ENCODE assay signal across 1 cellular context in the genomic region with DNA sequence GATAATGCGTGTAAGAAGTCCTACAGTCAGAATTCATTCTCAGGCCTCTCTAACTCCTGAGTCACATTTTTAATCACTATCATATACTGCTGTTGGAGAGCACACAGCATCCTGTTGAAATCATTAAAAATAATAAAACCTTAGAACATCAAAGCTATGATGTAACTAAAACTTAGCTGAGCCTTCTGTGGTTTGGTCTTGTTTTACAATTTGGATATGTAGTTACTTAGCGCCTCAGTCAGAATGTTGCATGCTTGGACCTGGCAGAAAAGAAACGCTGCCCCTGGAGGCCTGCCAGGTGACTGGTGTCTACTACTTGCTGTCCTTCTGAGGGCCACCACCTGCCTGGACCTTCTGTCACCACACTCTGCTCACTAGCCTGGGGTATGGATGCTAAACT.
TF ChIP-seq lines count a peak whose summit lies in the region.

No MANE protein-coding gene starts in this region.

TF ChIP-seq in endothelial cell of umbilical vein, 7 proteins besides CTCF, POLR2A, EP300 and RAD21:
- TF ChIP-seq POLR2AphosphoS5 (IDR thresholded peaks at IDR 0.05; ENCODE audit: insufficient read depth, low read depth, low read length) = no peak
- TF ChIP-seq GATA2 (IDR thresholded peaks at IDR 0.05; ENCODE audit: insufficient read depth, insufficient read length, low read depth, low read length) = no peak
- TF ChIP-seq, protein P1, sequence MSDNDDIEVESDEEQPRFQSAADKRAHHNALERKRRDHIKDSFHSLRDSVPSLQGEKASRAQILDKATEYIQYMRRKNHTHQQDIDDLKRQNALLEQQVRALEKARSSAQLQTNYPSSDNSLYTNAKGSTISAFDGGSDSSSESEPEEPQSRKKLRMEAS (IDR thresholded peaks at IDR 0.05; ENCODE audit: insufficient read depth, insufficient read length) = no peak
- no peak for TF ChIP-seq FOS (IDR thresholded peaks at IDR 0.05; ENCODE audit: borderline replicate concordance, insufficient read depth, low read length)
- no peak for TF ChIP-seq JUN (IDR thresholded peaks at IDR 0.05; ENCODE audit: borderline replicate concordance, insufficient read depth, insufficient read length, low read depth)
- no peak for TF ChIP-seq MYC (IDR thresholded peaks at IDR 0.05; ENCODE audit: low read depth, low read length)
- TF ChIP-seq EZH2 (IDR thresholded peaks at IDR 0.05; ENCODE audit: borderline replicate concordance, low read depth, low read length, severe bottlenecking) = no peak
